ENCODE assay signal across 11 cellular contexts in genomic region chr2:136114392-136114791, GRCh38. TPM values are rescaled to one million over a fixed set of nuclear protein-coding genes. Genes with fewer than 3 reads are reported as not detected.
DNase-seq lines count a peak whose midpoint lies in the region; ATAC-seq and TF ChIP-seq lines count a peak whose summit lies in the region.
"Had no signal": no experiment of that assay in that cellular context is flagged by ENCODE, and none has a peak within 500 bp of the region (broad histone marks: within the 10 kb centered on the region; RNA-seq: fewer than 3 reads in every experiment).

No MANE protein-coding gene starts in this region.

- H3K27me3 Mint-ChIP-seq in stimulated activated naive CD8-positive, alpha-beta T cell treated with anti-CD3 and anti-CD28 coated beads, Interleukin-15, Interleukin-2, amounts not matched to agents 100 ng/mL and 50 ng/mL, for 24 hours: no peaks in the 10 kb centered on the region
- H3K27me3 Mint-ChIP-seq in immature natural killer cell (ENCODE audit: low read depth in 3 of 3): peaks cover 42 to 73% (median 48%) of the 10 kb centered on the region in 3 donors
- H3K27me3 Mint-ChIP-seq in MCF 10A (ENCODE audit: insufficient read depth, unreplicated experiment): no peaks in the 10 kb centered on the region

- H3K4me1 ChIP-seq in heart right ventricle: peaks cover 0 to 81% (median 25%) of the 10 kb centered on the region in 9 donors

- H3K9me3 ChIP-seq in SU-DHL-6 (ENCODE audit: insufficient read depth, low read length) (no peaks in the 10 kb centered on the region), heart right ventricle (no peaks in the 10 kb centered on the region)

- no TSS peak for BruUV-seq in MCF 10A (replicated peaks; lab: Mats Ljungman, UMichigan)

- no peaks in the 10 kb centered on the region for H3K27me3 ChIP-seq in SU-DHL-6 (ENCODE audit: low read length)
- peaks cover 0 to 41% (median 23%) of the 10 kb centered on the region in 7 donors for H3K27me3 ChIP-seq in heart right ventricle

- H3K4me2 ChIP-seq in SU-DHL-6 (ENCODE audit: low read depth, low read length, poor library complexity, severe bottlenecking): peak overlapping the region; percentile 84

- peak overlapping the region; percentile 63 for H3K27ac Mint-ChIP-seq in stimulated activated naive CD8-positive, alpha-beta T cell treated with anti-CD3 and anti-CD28 coated beads, Interleukin-15, Interleukin-2, amounts not matched to agents 100 ng/mL and 50 ng/mL, for 24 hours
- H3K27ac Mint-ChIP-seq in immature natural killer cell: peak overlapping the region in 5 of 6 donors; percentile 40 to 98 (median 41)
- no peak overlapping the region for H3K27ac Mint-ChIP-seq in MCF 10A (ENCODE audit: low read depth, unreplicated experiment)

- peaks cover 39% of the 10 kb centered on the region for H3K79me2 ChIP-seq in SU-DHL-6 (ENCODE audit: insufficient read depth, low read length)

- peak overlapping the region; percentile 94 for H3K27ac ChIP-seq in SU-DHL-6 (ENCODE audit: low read depth, low read length)
- H3K27ac ChIP-seq in heart right ventricle: peak overlapping the region in 1 of 10 donors; percentile 94

- peaks cover 33% of the 10 kb centered on the region for H3K36me3 Mint-ChIP-seq in stimulated activated naive CD8-positive, alpha-beta T cell treated with anti-CD3 and anti-CD28 coated beads, Interleukin-15, Interleukin-2, amounts not matched to agents 100 ng/mL and 50 ng/mL, for 24 hours (ENCODE audit: low read depth)
- H3K36me3 Mint-ChIP-seq in immature natural killer cell (peaks cover 20 to 34% (median 24%) of the 10 kb centered on the region in 3 donors), MCF 10A (ENCODE audit: insufficient read depth, unreplicated experiment) (peaks cover 17% of the 10 kb centered on the region)

- peaks cover 20% of the 10 kb centered on the region for H4K20me1 ChIP-seq in SU-DHL-6 (ENCODE audit: low read depth, low read length)

- H3K36me3 ChIP-seq in SU-DHL-6 (ENCODE audit: low read length) (peaks cover 39% of the 10 kb centered on the region), heart right ventricle (peaks cover 0 to 29% (median 0%) of the 10 kb centered on the region in 9 donors)

- H3F3A ChIP-seq in SU-DHL-6 (ENCODE audit: insufficient read depth): peaks cover 80% of the 10 kb centered on the region

- peak overlapping the region; percentile 94 for H3K9ac ChIP-seq in SU-DHL-6 (ENCODE audit: low read length)

- 71 to 77% methylated on average over 6 of the region's 6 CpGs for WGBS in heart right ventricle, 2 donors

- CTCF ChIA-PET in MCF 10A (lab: Yijun Ruan, JAX): no interaction called here

- H3K4me3 Mint-ChIP-seq in stimulated activated naive CD8-positive, alpha-beta T cell treated with anti-CD3 and anti-CD28 coated beads, Interleukin-15, Interleukin-2, amounts not matched to agents 100 ng/mL and 50 ng/mL, for 24 hours: peak overlapping the region; percentile 71
- H3K4me3 Mint-ChIP-seq in immature natural killer cell: peak overlapping the region in 3 of 5 donors; percentile 6 to 62 (median 49)
- no peak overlapping the region for H3K4me3 Mint-ChIP-seq in MCF 10A (ENCODE audit: unreplicated experiment)

- peaks cover 62% of the 10 kb centered on the region for H3K4me1 Mint-ChIP-seq in stimulated activated naive CD8-positive, alpha-beta T cell treated with anti-CD3 and anti-CD28 coated beads, Interleukin-15, Interleukin-2, amounts not matched to agents 100 ng/mL and 50 ng/mL, for 24 hours (ENCODE audit: low read depth)
- H3K4me1 Mint-ChIP-seq in immature natural killer cell (peaks cover 48 to 51% of the 10 kb centered on the region in 2 donors), MCF 10A (ENCODE audit: insufficient read depth, unreplicated experiment) (peaks cover 18% of the 10 kb centered on the region)

- no peak overlapping the region for H2AFZ ChIP-seq in SU-DHL-6 (ENCODE audit: low read depth, low read length, severe bottlenecking)

- TF ChIP-seq CTCF in SU-DHL-6 (IDR thresholded peaks at IDR 0.05; ENCODE audit: insufficient read depth, low read length, poor library complexity, severe bottlenecking): no peak
- TF ChIP-seq CTCF in heart right ventricle (IDR thresholded peaks at IDR 0.05): no peak
- TF ChIP-seq CTCF in MCF 10A (IDR thresholded peaks at IDR 0.05; ENCODE audit: unreplicated experiment): no peak

- POLR2A ChIA-PET in MCF 10A (lab: Yijun Ruan, JAX): interaction anchor here (0.7 kb wide), 1 partner anchor 237 kb away, joined by 3 read pairs; no protein-coding TSS in a partner anchor

- peak overlapping the region; percentile 89 for H3K4me3 ChIP-seq in SU-DHL-6 (ENCODE audit: insufficient read depth, low read length, poor library complexity, severe bottlenecking)
- peak overlapping the region in 2 of 10 donors; percentile 72 to 74 for H3K4me3 ChIP-seq in heart right ventricle

- H3K9me2 ChIP-seq in SU-DHL-6 (replicated peaks; ENCODE audit: insufficient read depth, low read length): no peaks in the 10 kb centered on the region

- DNase-seq in stimulated activated naive CD8-positive, alpha-beta T cell treated with anti-CD3 and anti-CD28 coated beads, Interleukin-15, Interleukin-2, amounts not matched to agents 100 U/mL and 50 U/mL, for 24 hours: no peak
- DNase-seq in immature natural killer cell (peak in 1 of 3 donors; percentile 37), heart right ventricle (no peak), MCF 10A (ENCODE audit: unreplicated experiment) (no peak), NCI-H2171 (lab: John Stamatoyannopoulos, UW) (no peak)
- no peak for DNase-seq in stimulated activated CD4-positive, alpha-beta T cell treated with anti-CD3 and anti-CD28 coated beads, Interleukin-2, amount 100 ng/mL, for 24 hours
- DNase-seq: caudate nucleus, GF-D8, NCI-H146 had no signal

- intact Hi-C loops in heart right ventricle (cut with DNase I) (loop anchor here in 5 of 10 donors (5.0 to 10.0 kb wide), 6 partner anchors 90 to 260 kb away; partner anchors contain the start of gene DARS1 (in 2 of the 5)), MCF 10A (cut with micrococcal nuclease) (no loop called here)

- no peak for ATAC-seq in stimulated activated naive CD8-positive, alpha-beta T cell treated with anti-CD3 and anti-CD28 coated beads, Interleukin-15, Interleukin-2, amounts not matched to agents 100 U/mL and 50 U/mL, for 24 hours
- ATAC-seq in heart right ventricle: no peak

- H3K9me3 Mint-ChIP-seq in stimulated activated naive CD8-positive, alpha-beta T cell treated with anti-CD3 and anti-CD28 coated beads, Interleukin-15, Interleukin-2, amounts not matched to agents 100 ng/mL and 50 ng/mL, for 24 hours: no peaks in the 10 kb centered on the region
- H3K9me3 Mint-ChIP-seq in immature natural killer cell (no peaks in the 10 kb centered on the region), MCF 10A (ENCODE audit: unreplicated experiment) (no peaks in the 10 kb centered on the region)

RNA-seq across cellular contexts. Expression of gene CXCR4, which starts 3.6 kb away (rescaled TPM):
- polyA plus RNA-seq in immature natural killer cell (100 to 1,000 TPM; 147 to 758 (median 582) TPM), heart right ventricle (1 to 10 TPM; 1.8 to 4.7 TPM)
- total RNA-seq in heart right ventricle (10 to 100 TPM in 1 of 10 donors, 1 to 10 TPM in 9; 1.5 to 24.0 (median 4.9) TPM), MCF 10A (2022) (0.54 and 1.1 TPM in 2 replicates)
